Comparison of ENCODE assay signal across 1 cellular context in the genomic region with DNA sequence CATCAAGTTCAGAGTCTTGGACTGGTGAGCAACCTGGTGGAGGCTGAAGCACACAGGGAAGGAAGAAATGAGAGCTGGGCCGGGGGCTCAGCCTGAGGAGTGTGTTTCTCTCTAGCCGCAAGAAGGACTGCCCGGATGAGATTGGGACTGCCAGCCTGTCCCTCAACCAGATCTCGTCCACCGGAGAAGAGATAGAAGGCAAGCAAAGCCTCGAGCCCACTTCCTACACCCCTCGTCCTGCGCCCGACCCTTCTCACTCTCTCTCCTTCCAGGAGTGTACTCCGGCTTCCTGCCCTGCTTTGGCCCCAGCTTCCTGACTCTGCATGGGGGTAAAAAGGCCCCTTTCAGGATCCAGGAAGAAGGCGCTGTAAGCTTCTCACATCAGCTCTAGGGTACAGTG.
TF ChIP-seq lines count a peak whose summit lies in the region.

No MANE protein-coding gene starts in this region.

TF ChIP-seq in GM23338, 12 proteins besides CTCF, POLR2A, EP300 and RAD21 (continued from another document):
- TF ChIP-seq ZNF114 (CRISPR knock-in tag; IDR thresholded peaks at IDR 0.05): no peak
